1 cellular context compared by ENCODE assay signal in genomic region chr4:57404463-57404862, GRCh38.
TF ChIP-seq lines count a peak whose summit lies in the region.

No MANE protein-coding gene starts in this region.

TF ChIP-seq in H1, 55 proteins besides CTCF, POLR2A, EP300 and RAD21 (continued from another document):
- TF ChIP-seq SAP30 (IDR thresholded peaks at IDR 0.05; ENCODE audit: insufficient read depth, insufficient replicate concordance, low read length): no peak
